ENCODE assay signal across 19 cellular contexts in genomic region chr4:147117400-147117799, GRCh38.
DNase-seq lines count a peak whose midpoint lies in the region; ATAC-seq and TF ChIP-seq lines count a peak whose summit lies in the region.
"Had no signal": no experiment of that assay in that cellular context is flagged by ENCODE, and none has a peak within 500 bp of the region (broad histone marks: within the 10 kb centered on the region; RNA-seq: fewer than 3 reads in every experiment).

No MANE protein-coding gene starts in this region.

- intact Hi-C loops in stomach (cut with DNase I; ENCODE audit: low total_unique reads): no loop called here

- H3K36me3 ChIP-seq in lung (ENCODE audit: control insufficient read depth in 2 of 2, insufficient read depth in 2 of 2, low read length in 2 of 2) (no peaks in the 10 kb centered on the region), stomach (no peaks in the 10 kb centered on the region), HAP-1 (replicated peaks) (no peaks in the 10 kb centered on the region)
- H3K36me3 ChIP-seq: spleen had no signal

- TF ChIP-seq CTCF in fibroblast of pulmonary artery (IDR thresholded peaks at IDR 0.05; ENCODE audit: low read length, missing control alignments) (no peak), lung (IDR thresholded peaks at IDR 0.05; ENCODE audit: control extremely low read depth, extremely low read depth) (no peak), stomach (IDR thresholded peaks at IDR 0.05) (no peak)

- DNase-seq in LoVo (ENCODE audit: low spot score) (peak; percentile 23), fibroblast of pulmonary artery (ENCODE audit: low read depth) (peak; percentile 66), lung (ENCODE audit: low spot score) (no peak), stomach (no peak), SW480 (ENCODE audit: low spot score) (no peak), COLO668 (lab: John Stamatoyannopoulos, UW; ENCODE audit: unreplicated experiment) (no peak), HAP-1 (ENCODE audit: low spot score in 2 of 2) (no peak)
- DNase-seq: activated CD4-positive, alpha-beta T cell treated with anti-CD3 and anti-CD28 coated beads for 1 hour; activated CD8-positive, alpha-beta memory T cell treated with anti-CD3 and anti-CD28 coated beads, Interleukin-2, amount 50 U/mL, for 4 hours; activated naive CD4-positive, alpha-beta T cell treated with Interleukin-2 at 50 U/mL for 16 hours; effector memory CD4-positive, alpha-beta T cell; foreskin fibroblast; NCI-H1105 treated with DMSO at 0.1 percent for 48 hours; nucleus accumbens; spleen; stimulated activated naive CD8-positive, alpha-beta T cell treated with anti-CD3 and anti-CD28 coated beads, Interleukin-15, Interleukin-2, amounts not matched to agents 100 U/mL and 50 U/mL, for 24 hours; T-helper 17 cell had no signal

- H3K27ac Mint-ChIP-seq in activated T-helper 17 cell treated with anti-CD3 and anti-CD28 coated beads, Interleukin-2, amount 50 U/mL, for 72 hours: no peak overlapping the region
- H3K27ac Mint-ChIP-seq: T-helper 17 cell had no signal

- no peak overlapping the region for H3K4me3 Mint-ChIP-seq in activated T-helper 17 cell treated with anti-CD3 and anti-CD28 coated beads, Interleukin-2, amount 50 U/mL, for 72 hours
- H3K4me3 Mint-ChIP-seq: T-helper 17 cell had no signal

- H3K4me3 ChIP-seq in fibroblast of pulmonary artery (replicated peaks; ENCODE audit: low read depth, low read length): no peak overlapping the region
- H3K4me3 ChIP-seq in lung: no peak overlapping the region
- no peak overlapping the region for H3K4me3 ChIP-seq in stomach
- H3K4me3 ChIP-seq in HAP-1: no peak overlapping the region
- H3K4me3 ChIP-seq: spleen had no signal

- in situ Hi-C loops in HAP-1 (cut with MboI; ENCODE audit: low sequenced_read_pairs): no loop called here

- TF ChIP-seq EP300 in stomach (IDR thresholded peaks at IDR 0.05): no peak

- H3K4me1 ChIP-seq in lung (ENCODE audit: control insufficient read depth in 2 of 2, insufficient read depth in 2 of 2, low read length in 2 of 2) (peaks cover 0 to 9% of the 10 kb centered on the region in 2 donors), stomach (peaks cover 0 to 23% (median 10%) of the 10 kb centered on the region in 4 donors), HAP-1 (no peaks in the 10 kb centered on the region)
- H3K4me1 ChIP-seq: spleen had no signal

- H3K27me3 Mint-ChIP-seq in activated T-helper 17 cell treated with anti-CD3 and anti-CD28 coated beads, Interleukin-2, amount 50 U/mL, for 72 hours: peaks cover 4% of the 10 kb centered on the region
- H3K27me3 Mint-ChIP-seq: T-helper 17 cell had no signal

- H3K9me3 Mint-ChIP-seq in activated T-helper 17 cell treated with anti-CD3 and anti-CD28 coated beads, Interleukin-2, amount 50 U/mL, for 72 hours: no peaks in the 10 kb centered on the region

- no peaks in the 10 kb centered on the region for H3K36me3 Mint-ChIP-seq in activated T-helper 17 cell treated with anti-CD3 and anti-CD28 coated beads, Interleukin-2, amount 50 U/mL, for 72 hours (ENCODE audit: low read depth)

- no peak for TF ChIP-seq POLR2A in stomach (IDR thresholded peaks at IDR 0.05)

- peak; percentile 27 for ATAC-seq in lung (ENCODE audit: insufficient read depth, low FRiP score)
- ATAC-seq in activated T-helper 17 cell treated with anti-CD3 and anti-CD28 coated beads, Interleukin-2, amount 50 U/mL, for 72 hours (replicated peaks): no peak
- ATAC-seq: stimulated activated naive CD8-positive, alpha-beta T cell treated with anti-CD3 and anti-CD28 coated beads, Interleukin-15, Interleukin-2, amounts not matched to agents 100 U/mL and 50 U/mL, for 24 hours; T-helper 17 cell had no signal

- H3K9me3 ChIP-seq in lung (ENCODE audit: control insufficient read depth in 2 of 2, insufficient read depth in 1 of 2, low read length in 1 of 2): peaks cover 0 to 3% of the 10 kb centered on the region in 2 donors
- H3K9me3 ChIP-seq in stomach: peaks cover 0 to 5% (median 0%) of the 10 kb centered on the region in 4 donors
- no peaks in the 10 kb centered on the region for H3K9me3 ChIP-seq in HAP-1

- 41 to 54% methylated on average over 4 of the region's 4 CpGs for WGBS in lung, 2 donors
- 18 to 30% (median 19%) methylated on average over 4 of the region's 4 CpGs for WGBS in stomach, 5 donors

- H3K27me3 ChIP-seq in lung (ENCODE audit: control insufficient read depth, insufficient read depth) (no peaks in the 10 kb centered on the region), stomach (no peaks in the 10 kb centered on the region), HAP-1 (ENCODE audit: low read depth) (no peaks in the 10 kb centered on the region)
- H3K27me3 ChIP-seq: spleen had no signal

- H3K27ac ChIP-seq in lung (ENCODE audit: low read depth in 1 of 2, low read length in 1 of 2) (peak overlapping the region in 1 of 2 donors; percentile 72), stomach (peak overlapping the region in 3 of 5 donors; percentile 33 to 70 (median 39))
- H3K27ac ChIP-seq: RWPE1 had no signal

- no peaks in the 10 kb centered on the region for H3K4me1 Mint-ChIP-seq in activated T-helper 17 cell treated with anti-CD3 and anti-CD28 coated beads, Interleukin-2, amount 50 U/mL, for 72 hours
- H3K4me1 Mint-ChIP-seq: T-helper 17 cell had no signal

Comparison
In these comparisons a context has a peak if more than half of its experiments do, and no peak if none do; other contexts are left out.
1. DNase-seq: peak in LoVo (single experiment) and fibroblast of pulmonary artery (single experiment); none in lung (single experiment), stomach (single experiment), SW480 (single experiment), COLO668 (single experiment) and HAP-1 (0 of 2).